In the genomic region with DNA sequence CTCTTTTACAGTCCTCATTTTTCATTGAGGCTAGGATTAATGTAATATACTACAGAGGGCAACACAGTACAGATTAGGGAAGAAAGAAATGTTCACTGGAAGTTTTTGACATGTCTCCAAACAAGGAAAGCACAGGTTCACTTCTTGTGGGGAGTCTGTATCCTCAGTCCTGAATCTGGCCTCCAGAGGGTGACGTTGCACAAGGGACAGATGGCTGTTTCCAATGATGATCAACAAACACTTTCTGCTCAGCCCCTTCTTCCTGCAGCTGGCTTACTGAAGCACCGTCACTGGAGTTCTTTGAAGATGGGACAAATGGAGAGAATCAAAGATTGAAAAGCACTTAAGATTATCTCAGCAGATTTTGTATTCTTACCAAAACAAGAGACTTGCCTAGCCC, we compare ENCODE assay signal across 17 cellular contexts.
A peak's percentile ranks its signal among the peaks of the same experiment; 100 is the strongest.
DNase-seq lines count a peak whose midpoint lies in the region; ATAC-seq and TF ChIP-seq lines count a peak whose summit lies in the region.
"Had no signal": no experiment of that assay in that cellular context is flagged by ENCODE, and none has a peak within 500 bp of the region (broad histone marks: within the 10 kb centered on the region; RNA-seq: fewer than 3 reads in every experiment).

No MANE protein-coding gene starts in this region.

- no peak for TF ChIP-seq EP300 in upper lobe of left lung (IDR thresholded peaks at IDR 0.05)

- intact Hi-C loops in activated CD4-positive, alpha-beta T cell treated with anti-CD3 and anti-CD28 coated beads, Interleukin-2, amount 10 ng/mL, durations not matched to agents 24 days and 14 days (cut with micrococcal nuclease), result no loop called here
- intact Hi-C loops in activated CD8-positive, alpha-beta T cell treated with anti-CD3 and anti-CD28 coated beads for 36 hours (cut with micrococcal nuclease), result no loop called here

- H3K36me3 ChIP-seq in upper lobe of left lung, result no peaks in the 10 kb centered on the region
- H3K36me3 ChIP-seq: transverse colon had no signal

- no peak overlapping the region for H3K4me3 ChIP-seq in upper lobe of left lung
- H3K4me3 ChIP-seq: GM23248, transverse colon had no signal

- H3K27me3 ChIP-seq in upper lobe of left lung, result no peaks in the 10 kb centered on the region
- H3K27me3 ChIP-seq: transverse colon had no signal

- CTCF ChIA-PET in activated CD8-positive, alpha-beta T cell treated with anti-CD3 and anti-CD28 coated beads for 36 hours (lab: Charles Lee), result interaction anchor here (1.1 to 1.6 kb wide), 4 partner anchors 28 to 774 kb away, joined by 3 to 7 read pairs (median 6); no protein-coding TSS in a partner anchor

- H3K27ac ChIP-seq in upper lobe of left lung, result no peak overlapping the region
- H3K27ac ChIP-seq: GM23248, transverse colon had no signal

- peaks cover 12% of the 10 kb centered on the region for H3K27me3 Mint-ChIP-seq in activated CD4-positive, alpha-beta T cell treated with anti-CD3 and anti-CD28 coated beads, Interleukin-2, amount 10 ng/mL, durations not matched to agents 24 days and 14 days
- H3K27me3 Mint-ChIP-seq in activated CD8-positive, alpha-beta T cell treated with anti-CD3 and anti-CD28 coated beads for 36 hours, result peaks cover under 1% of the 10 kb centered on the region

- no peak for TF ChIP-seq CTCF in activated CD8-positive, alpha-beta T cell treated with anti-CD3 and anti-CD28 coated beads for 36 hours (IDR thresholded peaks at IDR 0.05)
- no peak for TF ChIP-seq CTCF in upper lobe of left lung (IDR thresholded peaks at IDR 0.05)

- no peaks in the 10 kb centered on the region for H3K4me1 ChIP-seq in upper lobe of left lung
- H3K4me1 ChIP-seq: transverse colon had no signal

- H3K36me3 Mint-ChIP-seq in activated CD4-positive, alpha-beta T cell treated with anti-CD3 and anti-CD28 coated beads, Interleukin-2, amount 10 ng/mL, durations not matched to agents 24 days and 14 days (ENCODE audit: low read depth), result no peaks in the 10 kb centered on the region
- H3K36me3 Mint-ChIP-seq in activated CD8-positive, alpha-beta T cell treated with anti-CD3 and anti-CD28 coated beads for 36 hours (ENCODE audit: low read depth), result no peaks in the 10 kb centered on the region

- no peaks in the 10 kb centered on the region for H3K4me1 Mint-ChIP-seq in activated CD4-positive, alpha-beta T cell treated with anti-CD3 and anti-CD28 coated beads, Interleukin-2, amount 10 ng/mL, durations not matched to agents 24 days and 14 days
- peaks cover under 1% of the 10 kb centered on the region for H3K4me1 Mint-ChIP-seq in activated CD8-positive, alpha-beta T cell treated with anti-CD3 and anti-CD28 coated beads for 36 hours (ENCODE audit: low read depth)

- no peak for TF ChIP-seq POLR2A in upper lobe of left lung (IDR thresholded peaks at IDR 0.05)

- no peak for ATAC-seq in activated CD8-positive, alpha-beta T cell treated with anti-CD3 and anti-CD28 coated beads for 36 hours
- ATAC-seq in GM21526 (IDR thresholded peaks at IDR 0.05; ENCODE audit: low FRiP score, unreplicated experiment) (no peak), upper lobe of left lung (ENCODE audit: low FRiP score in 2 of 2) (no peak)
- ATAC-seq: left cardiac atrium had no signal

- 56% methylated on average over 2 of the region's 2 CpGs for WGBS in upper lobe of left lung, 2 donors

- H3K27ac Mint-ChIP-seq in activated CD4-positive, alpha-beta T cell treated with anti-CD3 and anti-CD28 coated beads, Interleukin-2, amount 10 ng/mL, durations not matched to agents 24 days and 14 days, result peak overlapping the region; percentile 39
- no peak overlapping the region for H3K27ac Mint-ChIP-seq in activated CD8-positive, alpha-beta T cell treated with anti-CD3 and anti-CD28 coated beads for 36 hours
- H3K27ac Mint-ChIP-seq: nephron progenitor cell had no signal

- peaks cover 9% of the 10 kb centered on the region for H3K9me3 Mint-ChIP-seq in activated CD4-positive, alpha-beta T cell treated with anti-CD3 and anti-CD28 coated beads, Interleukin-2, amount 10 ng/mL, durations not matched to agents 24 days and 14 days
- H3K9me3 Mint-ChIP-seq in activated CD8-positive, alpha-beta T cell treated with anti-CD3 and anti-CD28 coated beads for 36 hours, result peaks cover 7% of the 10 kb centered on the region

- peaks cover 0 to 5% (median 0%) of the 10 kb centered on the region in 4 donors for H3K9me3 ChIP-seq in upper lobe of left lung
- H3K9me3 ChIP-seq: transverse colon had no signal

- POLR2A ChIA-PET in activated CD8-positive, alpha-beta T cell treated with anti-CD3 and anti-CD28 coated beads for 36 hours (lab: Charles Lee), result no interaction called here

- DNase-seq in activated CD4-positive, alpha-beta T cell treated with anti-CD3 and anti-CD28 coated beads, Interleukin-2, amount 10 ng/mL, durations not matched to agents 24 days and 14 days, result peak; percentile 65
- DNase-seq in activated CD4-positive, alpha-beta T cell treated with anti-CD3 and anti-CD28 coated beads for 4 hours, result no peak
- DNase-seq in HuH-7 (ENCODE audit: low spot score) (peak; percentile 8), iPS-NIHi11 (ENCODE audit: low spot score) (peak; percentile 12), upper lobe of left lung (no peak)
- peak; percentile 43 for DNase-seq in activated CD8-positive, alpha-beta T cell treated with anti-CD3 and anti-CD28 coated beads for 36 hours
- DNase-seq in effector CD8-positive, alpha-beta T cell (lab: John Stamatoyannopoulos, UW), result no peak
- DNase-seq: activated effector memory CD4-positive, alpha-beta T cell treated with Interleukin-2 at 50 U/mL for 16 hours; cerebellar nuclear complex; DMS 273 treated with DMSO at 0.1 percent for 48 hours; GM23248; left cardiac atrium; NCI-H524 treated with DMSO at 0.1 percent for 48 hours; nephron progenitor cell; Right ventricle myocardium superior; transverse colon had no signal

- H3K4me3 Mint-ChIP-seq in activated CD4-positive, alpha-beta T cell treated with anti-CD3 and anti-CD28 coated beads, Interleukin-2, amount 10 ng/mL, durations not matched to agents 24 days and 14 days, result peak overlapping the region; percentile 46
- H3K4me3 Mint-ChIP-seq in activated CD8-positive, alpha-beta T cell treated with anti-CD3 and anti-CD28 coated beads for 36 hours, result peak overlapping the region; percentile 18
- H3K4me3 Mint-ChIP-seq: nephron progenitor cell had no signal

Comparison
In these comparisons a context has a peak if more than half of its experiments do, and no peak if none do; other contexts are left out.
1. DNase-seq: peak in activated CD4-positive, alpha-beta T cell treated with anti-CD3 and anti-CD28 coated beads, Interleukin-2, amount 10 ng/mL, durations not matched to agents 24 days and 14 days (single experiment), HuH-7 (single experiment), activated CD8-positive, alpha-beta T cell treated with anti-CD3 and anti-CD28 coated beads for 36 hours (single experiment) and iPS-NIHi11 (single experiment); none in activated CD4-positive, alpha-beta T cell treated with anti-CD3 and anti-CD28 coated beads for 4 hours (0 of 2), effector CD8-positive, alpha-beta T cell (single experiment) and upper lobe of left lung (0 of 2).